7 cellular contexts compared by ENCODE assay signal in the genomic region with DNA sequence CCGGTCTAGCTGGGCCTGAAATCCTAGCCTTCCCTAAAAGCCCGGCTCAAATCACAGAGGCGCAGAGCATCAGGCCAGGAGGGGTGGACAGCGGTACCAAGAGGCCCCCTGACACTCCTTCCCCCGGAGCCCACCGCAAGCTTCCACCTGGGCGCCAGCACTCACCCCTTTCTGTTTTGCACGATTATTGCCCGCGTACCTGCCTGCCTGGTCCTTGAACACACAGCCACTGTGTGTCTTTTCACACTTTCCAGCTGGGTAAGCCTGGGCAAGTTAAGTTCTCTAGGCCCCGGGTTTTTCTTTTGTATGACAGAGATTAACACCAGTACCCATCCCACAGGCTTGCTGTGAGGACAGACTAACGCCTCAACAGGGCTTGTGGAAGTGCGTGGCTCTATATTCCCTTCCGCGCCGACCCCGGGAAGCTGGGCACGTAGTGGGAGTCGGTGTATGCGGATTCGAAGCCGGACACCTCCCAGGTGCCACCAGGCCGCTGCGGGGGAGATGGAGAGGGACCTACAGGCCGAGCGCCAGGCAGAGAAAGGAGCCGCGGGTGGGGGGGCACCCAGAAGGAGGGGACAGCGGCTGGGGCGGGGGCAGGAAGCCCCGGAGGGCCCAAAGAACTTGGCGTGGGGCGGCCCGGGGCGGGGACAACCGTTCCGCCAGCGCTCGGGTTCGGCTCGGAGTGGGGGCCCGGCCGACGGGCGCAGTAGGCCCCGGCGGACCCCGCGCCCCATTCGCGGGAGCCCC. TPM values are rescaled to one million over a fixed set of nuclear protein-coding genes. Genes with fewer than 3 reads are reported as not detected.
DNase-seq lines count a peak whose midpoint lies in the region; ATAC-seq and TF ChIP-seq lines count a peak whose summit lies in the region.

No MANE protein-coding gene starts in this region.

- TF ChIP-seq POLR2A in GM18505 (IDR thresholded peaks at IDR 0.05; ENCODE audit: borderline replicate concordance, extremely low read depth, insufficient read depth, insufficient read length) = no peak
- TF ChIP-seq POLR2A in thyroid gland (IDR thresholded peaks at IDR 0.05) = no peak

- H3K4me3 Mint-ChIP-seq in nephron progenitor cell = peak overlapping the region; percentile 96

- peak overlapping the region; percentile 77 for H3K9ac ChIP-seq in fibroblast of lung (ENCODE audit: insufficient read depth, low read length)

- no peaks in the 10 kb centered on the region for H3K9me3 ChIP-seq in fibroblast of lung (ENCODE audit: control insufficient read depth, insufficient read depth, low read depth, low read length)
- no peaks in the 10 kb centered on the region for H3K9me3 ChIP-seq in thyroid gland

- H3K4me1 Mint-ChIP-seq in nephron progenitor cell = peaks cover 25% of the 10 kb centered on the region

- H3K36me3 ChIP-seq in fibroblast of lung (ENCODE audit: control insufficient read depth, insufficient read depth, low read length) = peaks cover 15% of the 10 kb centered on the region
- H3K36me3 ChIP-seq in thyroid gland = peaks cover 23% of the 10 kb centered on the region in 2 donors

- intact Hi-C loops in thyroid gland (cut with DNase I) = no loop called here

- H3K27me3 ChIP-seq in fibroblast of lung (ENCODE audit: control insufficient read depth, insufficient read depth, low read length) = peaks cover 6% of the 10 kb centered on the region
- no peaks in the 10 kb centered on the region for H3K27me3 ChIP-seq in thyroid gland

- peak overlapping the region; percentile 16 for H2AFZ ChIP-seq in fibroblast of lung (ENCODE audit: low read length)

- peak overlapping the region; percentile 93 for H3K27ac Mint-ChIP-seq in nephron progenitor cell

- WGBS in thyroid gland, 2 donors = 3 to 5% methylated on average over 15 to 26 of the region's 51 CpGs

- DNase-seq in NCI-H69 (lab: John Stamatoyannopoulos, UW) (peak; percentile 66), fibroblast of lung (ENCODE audit: low read depth in 2 of 2) (peak; percentile 33 to 42), nephron progenitor cell (peak; percentile 64), thyroid gland (peak; percentile 68 to 69)
- peak; percentile 62 to 69 for DNase-seq in activated T-cell treated with anti-CD3 and anti-CD28 coated beads, Interleukin-2, amount 50 U/mL, for 48 hours

- no peak for TF ChIP-seq CTCF in fibroblast of lung (conservative IDR thresholded peaks at IDR 0.05 in 1 of 2, IDR thresholded peaks at IDR 0.05 in 1 of 2; ENCODE audit: low read depth in 1 of 2, low read length in 2 of 2)
- TF ChIP-seq CTCF in nephron progenitor cell (IDR thresholded peaks at IDR 0.05) = no peak
- TF ChIP-seq CTCF in thyroid gland (IDR thresholded peaks at IDR 0.05) = no peak

- peak overlapping the region; percentile 62 to 89 (median 80) for H3K4me3 ChIP-seq in fibroblast of lung (replicated peaks in 1 of 4; ENCODE audit: control extremely low read depth in 1 of 4, insufficient read depth in 1 of 4, low read depth in 3 of 4, low read length in 4 of 4)
- peak overlapping the region; percentile 6 to 65 (median 57) for H3K4me3 ChIP-seq in thyroid gland (replicated peaks in 1 of 3)

- peaks cover 19% of the 10 kb centered on the region for H3K79me2 ChIP-seq in fibroblast of lung (ENCODE audit: control insufficient read depth, insufficient read depth, low read length)

- H3K27ac ChIP-seq in fibroblast of lung (ENCODE audit: insufficient read depth, low read length) = peak overlapping the region; percentile 69
- H3K27ac ChIP-seq in thyroid gland = peak overlapping the region; percentile 55 to 89 (median 69)

- peaks cover 36% of the 10 kb centered on the region for H3K27me3 Mint-ChIP-seq in nephron progenitor cell (ENCODE audit: low read depth, poor library complexity)

- peak overlapping the region; percentile 82 for H3K4me2 ChIP-seq in fibroblast of lung (ENCODE audit: extremely low read depth, insufficient read depth, low read length)

- H3K36me3 Mint-ChIP-seq in nephron progenitor cell (ENCODE audit: low read depth) = peaks cover 22% of the 10 kb centered on the region

- H3K4me1 ChIP-seq in fibroblast of lung (ENCODE audit: control insufficient read depth, extremely low read depth, insufficient read depth, low read length) = peaks cover 7% of the 10 kb centered on the region
- H3K4me1 ChIP-seq in thyroid gland = peaks cover 9 to 14% of the 10 kb centered on the region in 2 donors

- H3K9me3 Mint-ChIP-seq in nephron progenitor cell = no peaks in the 10 kb centered on the region

- H4K20me1 ChIP-seq in fibroblast of lung (ENCODE audit: control insufficient read depth, extremely low read depth, insufficient read depth, low read length) = no peaks in the 10 kb centered on the region

- peak; percentile 36 for ATAC-seq in GM18505 (IDR thresholded peaks at IDR 0.05; ENCODE audit: unreplicated experiment)
- ATAC-seq in HG02623 (IDR thresholded peaks at IDR 0.05; ENCODE audit: unreplicated experiment) = peak; percentile 26

RNA-seq across cellular contexts. Expression of a gene that starts 0.8 kb away (rescaled TPM):
- 17.2 and 21.5 TPM in 2 replicates for total RNA-seq in fibroblast of lung
- 5.9 and 7.3 TPM in 2 replicates for polyA plus RNA-seq in fibroblast of lung
- polyA plus RNA-seq in fibroblast of lung (2012) = 9.0 and 10.6 TPM in 2 replicates
- 7.8 and 9.2 TPM in 2 replicates for polyA minus RNA-seq in fibroblast of lung (ENCODE audit: low replicate concordance)
- 10 to 100 TPM; 19.5 to 27.7 (median 24.0) TPM for total RNA-seq in thyroid gland

RNA-seq across cellular contexts. Expression of a gene that starts 36.0 kb away (rescaled TPM):
- total RNA-seq in fibroblast of lung (3.6 and 4.1 TPM in 2 replicates), thyroid gland (10 to 100 TPM in 3 of 4 donors, 1 to 10 TPM in 1; 9.0 to 14.9 (median 12.1) TPM)
- polyA plus RNA-seq in fibroblast of lung = 4.9 and 7.4 TPM in 2 replicates
- polyA plus RNA-seq in fibroblast of lung (2012) = 7.6 and 10.6 TPM in 2 replicates
- 3.4 and 4.5 TPM in 2 replicates for polyA minus RNA-seq in fibroblast of lung (ENCODE audit: low replicate concordance)

Comparison
In these comparisons a context has a peak if more than half of its experiments do, and no peak if none do; other contexts are left out.
1. Peak in every context shown above with its lines: DNase-seq, ATAC-seq, H3K4me3 ChIP-seq and H3K27ac ChIP-seq.